In the genomic region with DNA sequence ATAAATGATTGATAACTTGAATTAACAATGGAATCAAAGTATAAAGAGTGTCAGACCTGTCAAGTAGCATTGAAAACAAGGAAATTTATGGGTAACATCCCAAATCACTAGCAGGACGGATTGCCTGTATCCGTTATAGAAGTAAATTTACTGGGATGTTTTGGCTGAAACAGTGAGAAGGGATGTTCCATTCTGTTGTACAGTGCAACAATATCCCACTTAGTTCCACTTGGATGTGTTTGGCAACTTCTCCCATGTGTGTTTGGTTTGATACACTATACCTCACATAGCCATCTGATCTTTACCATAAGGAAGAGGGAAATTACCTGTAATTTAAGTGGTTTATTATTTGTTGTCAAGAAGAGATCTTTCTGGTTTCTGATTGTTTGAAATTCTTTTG, we compare ENCODE assay signal across 15 cellular contexts.
"Had no signal": no experiment of that assay in that cellular context is flagged by ENCODE, and none has a peak within 500 bp of the region (broad histone marks: within the 10 kb centered on the region; RNA-seq: fewer than 3 reads in every experiment).

No MANE protein-coding gene starts in this region.

- DNase-seq: activated B cell treated with CpG ODN at 0.5 μM for 24 hours; activated CD4-positive, alpha-beta T cell treated with anti-CD3 and anti-CD28 coated beads for 48 hours; activated gamma-delta T cell treated with Interleukin-2 at 50 U/mL for 16 hours; activated naive CD8-positive, alpha-beta T cell treated with anti-CD3 and anti-CD28 coated beads for 36 hours; amygdala; body of pancreas; caudate nucleus; colonic mucosa; islet precursor cell; mucosa of descending colon; naive thymus-derived CD4-positive, alpha-beta T cell; stimulated activated CD4-positive, alpha-beta T cell treated with anti-CD3 and anti-CD28 coated beads, Interleukin-2, amount 100 ng/mL, for 48 hours had no signal

- H3K27ac ChIP-seq: body of pancreas, colonic mucosa, esophagus muscularis mucosa, hepatocyte, neutrophil had no signal

- H3K4me3 ChIP-seq: body of pancreas, colonic mucosa, esophagus muscularis mucosa, hepatocyte, mucosa of descending colon had no signal

- H3K27me3 ChIP-seq: body of pancreas, colonic mucosa, esophagus muscularis mucosa, hepatocyte, neutrophil had no signal

- H3K9me3 ChIP-seq: colonic mucosa, mucosa of descending colon, neutrophil had no signal

- H3K4me1 ChIP-seq: body of pancreas, colonic mucosa, esophagus muscularis mucosa had no signal

- H3K36me3 ChIP-seq: colonic mucosa, esophagus muscularis mucosa, neutrophil had no signal
